In the genomic region with DNA sequence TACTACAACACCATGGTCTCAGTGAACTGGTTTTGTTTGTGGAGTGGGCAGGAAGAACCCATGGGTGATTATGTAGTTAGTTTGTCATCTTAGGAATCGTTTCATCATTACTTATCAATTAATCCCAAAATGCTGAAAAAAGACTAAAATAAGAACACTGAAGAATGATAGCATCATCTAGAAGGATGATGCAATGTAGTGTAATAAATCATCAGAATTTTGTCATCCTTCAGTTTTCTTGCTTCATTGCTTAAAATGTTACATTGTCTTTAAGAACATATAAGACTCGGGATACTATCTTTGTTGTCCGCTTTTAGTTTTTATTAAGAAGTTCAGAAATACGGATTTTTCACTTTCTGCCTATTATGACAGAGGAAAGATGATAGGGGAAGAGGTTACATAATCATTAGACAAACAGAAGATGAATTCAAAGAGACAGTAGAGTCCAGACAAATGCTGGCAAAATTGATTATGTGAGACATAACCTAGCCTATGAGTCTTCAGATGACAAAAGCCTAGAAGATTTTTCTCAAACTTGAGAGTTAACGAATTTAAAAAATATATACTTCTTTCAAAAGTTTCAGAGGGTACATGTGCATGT, we compare ENCODE assay signal across 16 cellular contexts. TPM values are rescaled to one million over a fixed set of nuclear protein-coding genes. Genes with fewer than 3 reads are reported as not detected.
DNase-seq lines count a peak whose midpoint lies in the region; ATAC-seq, FAIRE-seq and TF ChIP-seq lines count a peak whose summit lies in the region.
"Had no signal": no experiment of that assay in that cellular context is flagged by ENCODE, and none has a peak within 500 bp of the region (broad histone marks: within the 10 kb centered on the region; RNA-seq: fewer than 3 reads in every experiment).

No MANE protein-coding gene starts in this region.

- no peaks in the 10 kb centered on the region for H3K36me3 ChIP-seq in IMR-90 (ENCODE audit: control insufficient read depth, insufficient read depth, low read length)
- no peaks in the 10 kb centered on the region for H3K36me3 ChIP-seq in astrocyte (ENCODE audit: insufficient read depth, low read length)
- no peaks in the 10 kb centered on the region for H3K36me3 ChIP-seq in PC-9 (ENCODE audit: low read depth)

- H3K27ac Mint-ChIP-seq in stimulated activated naive CD8-positive, alpha-beta T cell treated with anti-CD3 and anti-CD28 coated beads, Interleukin-15, amount 100 ng/mL, for 72 hours: peak overlapping the region; percentile 80 to 81
- H3K27ac Mint-ChIP-seq in astrocyte (ENCODE audit: unreplicated experiment): peak overlapping the region; percentile 82
- H3K27ac Mint-ChIP-seq: B cell; CD4-positive, alpha-beta T cell had no signal

- peaks cover 14% of the 10 kb centered on the region for H3K9me3 ChIP-seq in IMR-90 (ENCODE audit: control insufficient read depth, insufficient read depth, low read length)
- H3K9me3 ChIP-seq in astrocyte (ENCODE audit: insufficient read depth, low read depth, low read length): no peaks in the 10 kb centered on the region
- H3K9me3 ChIP-seq in PC-9 (ENCODE audit: insufficient read depth, low read depth): no peaks in the 10 kb centered on the region; the same call in 1 of the 2 replicates

- FAIRE-seq in astrocyte (lab: Jason Lieb, UNC): no peak
- FAIRE-seq: H54 had no signal

- no peak overlapping the region for H2BK20ac ChIP-seq in IMR-90 (ENCODE audit: low read depth, low read length)

- no peaks in the 10 kb centered on the region for H3K79me1 ChIP-seq in IMR-90 (ENCODE audit: low read depth in 1 of 2, low read length in 2 of 2)

- H3K4me3 Mint-ChIP-seq in stimulated activated naive CD8-positive, alpha-beta T cell treated with anti-CD3 and anti-CD28 coated beads, Interleukin-15, amount 100 ng/mL, for 72 hours: no peak overlapping the region
- H3K4me3 Mint-ChIP-seq in astrocyte (ENCODE audit: unreplicated experiment): no peak overlapping the region
- H3K4me3 Mint-ChIP-seq: B cell; CD4-positive, alpha-beta T cell had no signal

- no peaks in the 10 kb centered on the region for H3F3A ChIP-seq in PC-9 (ENCODE audit: insufficient read depth, low read depth)

- H3K79me2 ChIP-seq in astrocyte (ENCODE audit: insufficient read depth, low read length) (no peaks in the 10 kb centered on the region), PC-9 (ENCODE audit: low read depth) (no peaks in the 10 kb centered on the region)

- H3K4me1 Mint-ChIP-seq in stimulated activated naive CD8-positive, alpha-beta T cell treated with anti-CD3 and anti-CD28 coated beads, Interleukin-15, amount 100 ng/mL, for 72 hours: no peaks in the 10 kb centered on the region
- peaks cover 3% of the 10 kb centered on the region for H3K4me1 Mint-ChIP-seq in astrocyte (ENCODE audit: low read depth, unreplicated experiment)
- H3K4me1 Mint-ChIP-seq: B cell had no signal

- no peak overlapping the region for H2AK9ac ChIP-seq in IMR-90 (replicated peaks; ENCODE audit: low read depth, low read length, poor library complexity)

- DNase-seq in stimulated activated naive CD8-positive, alpha-beta T cell treated with anti-CD3 and anti-CD28 coated beads, Interleukin-15, amount 100 ng/mL, for 72 hours: no peak
- no peak for DNase-seq in stimulated activated naive CD8-positive, alpha-beta T cell treated with anti-CD3 and anti-CD28 coated beads, Interleukin-15, Interleukin-2, amounts not matched to agents 100 U/mL and 50 U/mL, for 24 hours
- no peak for DNase-seq in IMR-90
- DNase-seq in astrocyte (ENCODE audit: low read depth): no peak
- DNase-seq in PC-9: no peak
- DNase-seq in activated effector memory CD4-positive, alpha-beta T cell treated with Interleukin-2 at 50 U/mL for 16 hours: no peak
- no peak for DNase-seq in stimulated activated CD4-positive, alpha-beta T cell treated with anti-CD3 and anti-CD28 coated beads, Interleukin-15, amount 100 ng/mL, for 24 hours
- no peak for DNase-seq in NCI-H1694 treated with DMSO at 0.1 percent for 48 hours (lab: John Stamatoyannopoulos, UW)
- DNase-seq: C1 segment of cervical spinal cord; CD4-positive, alpha-beta T cell; GF-D8; GM23248 had no signal

- in situ Hi-C loops in IMR-90 (cut with MboI; ENCODE audit: low sequenced_read_pairs): no loop called here

- TF ChIP-seq CTCF in IMR-90 (conservative IDR thresholded peaks at IDR 0.05; ENCODE audit: low read depth, low read length): no peak
- TF ChIP-seq CTCF in astrocyte (IDR thresholded peaks at IDR 0.05; ENCODE audit: insufficient read depth, low read depth, low read length): no peak
- no peak for TF ChIP-seq CTCF in PC-9 (conservative IDR thresholded peaks at IDR 0.05)

- H3K27me3 Mint-ChIP-seq in stimulated activated naive CD8-positive, alpha-beta T cell treated with anti-CD3 and anti-CD28 coated beads, Interleukin-15, amount 100 ng/mL, for 72 hours: peaks cover 31% of the 10 kb centered on the region
- H3K27me3 Mint-ChIP-seq in astrocyte (ENCODE audit: low read depth, unreplicated experiment): peaks cover 4% of the 10 kb centered on the region

- dilution Hi-C loops in IMR-90 (cut with HindIII; ENCODE audit: low sequenced_read_pairs, unreplicated experiment): no loop called here

- H2BK5ac ChIP-seq in IMR-90 (ENCODE audit: low read depth, low read length, poor library complexity, severe bottlenecking): no peak overlapping the region

- CTCF ChIA-PET in IMR-90 (lab: Yijun Ruan, JAX): no interaction called here
- CTCF ChIA-PET in PC-9 (lab: Charles Lee): no interaction called here

- no peak overlapping the region for H2BK15ac ChIP-seq in IMR-90 (ENCODE audit: low read depth, low read length)

- no peak for TF ChIP-seq POLR2A in IMR-90 (IDR thresholded peaks at IDR 0.05; ENCODE audit: low read depth, low read length)

- H4K20me1 ChIP-seq in IMR-90 (ENCODE audit: insufficient read depth, low read length) (no peaks in the 10 kb centered on the region), astrocyte (ENCODE audit: insufficient read depth, low read length) (no peaks in the 10 kb centered on the region), PC-9 (ENCODE audit: insufficient read depth) (no peaks in the 10 kb centered on the region)

- no TSS peak for BruUV-seq in IMR-90 (replicated peaks; lab: Mats Ljungman, UMichigan)
- no TSS peak for BruUV-seq in PC-9 (replicated peaks; lab: Mats Ljungman, UMichigan)

- H3K4me2 ChIP-seq in IMR-90 (ENCODE audit: low read depth, low read length) (no peak overlapping the region), astrocyte (ENCODE audit: low read length) (no peak overlapping the region), PC-9 (no peak overlapping the region)

- no peak overlapping the region for H2BK120ac ChIP-seq in IMR-90 (ENCODE audit: low read depth, low read length)

- H3K36me3 Mint-ChIP-seq in astrocyte (ENCODE audit: low read depth, unreplicated experiment): no peaks in the 10 kb centered on the region

- H3K9ac ChIP-seq in IMR-90 (ENCODE audit: low read depth, low read length) (no peak overlapping the region), astrocyte (ENCODE audit: low read length) (no peak overlapping the region)
- H3K9ac ChIP-seq: GM23248 had no signal

- no peak overlapping the region for H3K23ac ChIP-seq in IMR-90 (ENCODE audit: low read depth, low read length)

- H3K27ac ChIP-seq in IMR-90 (ENCODE audit: insufficient read depth, low read length) (no peak overlapping the region), astrocyte (ENCODE audit: low read depth, low read length) (no peak overlapping the region), PC-9 (no peak overlapping the region)
- H3K27ac ChIP-seq: GM23248 had no signal

- no peaks in the 10 kb centered on the region for H3K9me1 ChIP-seq in IMR-90 (ENCODE audit: insufficient read depth, low read length)

- no peak overlapping the region for H3K4me3 ChIP-seq in IMR-90 (ENCODE audit: insufficient read depth, low read depth, low read length)
- H3K4me3 ChIP-seq in astrocyte (ENCODE audit: insufficient read depth, low read depth, low read length): no peak overlapping the region
- H3K4me3 ChIP-seq in PC-9: no peak overlapping the region
- H3K4me3 ChIP-seq: GM23248 had no signal

- WGBS in IMR-90 (ENCODE audit: extremely low coverage in 2 of 2, insufficient read length in 1 of 2), 2 experiments: no CpG with 5 or more reads among the region's 5 CpGs

- no peak overlapping the region for H3K4ac ChIP-seq in IMR-90 (ENCODE audit: low read depth, low read length)

- H4K91ac ChIP-seq in IMR-90 (ENCODE audit: insufficient read depth, low read depth, low read length): no peak overlapping the region

- H3K18ac ChIP-seq in IMR-90 (ENCODE audit: low read depth, low read length): no peak overlapping the region

- POLR2A ChIA-PET in IMR-90 (lab: Charles Lee; ENCODE audit: unreplicated experiment): no interaction called here
- POLR2A ChIA-PET in PC-9 (lab: Charles Lee; ENCODE audit: unreplicated experiment): no interaction called here

- no peak overlapping the region for H2AK5ac ChIP-seq in IMR-90 (ENCODE audit: low read depth, low read length)

- no peaks in the 10 kb centered on the region; the same call in 1 of the 2 replicates for H3K9me2 ChIP-seq in PC-9 (ENCODE audit: insufficient read depth)

- H3K27me3 ChIP-seq in IMR-90 (ENCODE audit: control insufficient read depth, insufficient read depth, low read length) (peaks cover 7% of the 10 kb centered on the region), astrocyte (ENCODE audit: insufficient read depth, low read length) (no peaks in the 10 kb centered on the region), PC-9 (ENCODE audit: insufficient read depth, low read depth) (peaks cover 29% of the 10 kb centered on the region; the same call in 1 of the 2 replicates)

- no peak for TF ChIP-seq RAD21 in IMR-90 (IDR thresholded peaks at IDR 0.05; ENCODE audit: low read length)

- ATAC-seq in stimulated activated naive CD8-positive, alpha-beta T cell treated with anti-CD3 and anti-CD28 coated beads, Interleukin-15, amount 100 ng/mL, for 72 hours: no peak
- ATAC-seq in stimulated activated naive CD8-positive, alpha-beta T cell treated with anti-CD3 and anti-CD28 coated beads, Interleukin-15, Interleukin-2, amounts not matched to agents 100 U/mL and 50 U/mL, for 24 hours: no peak
- ATAC-seq in IMR-90 (ENCODE audit: low read depth): no peak
- ATAC-seq: HCT116 had no signal

- H3K4me1 ChIP-seq in IMR-90 (ENCODE audit: control insufficient read depth, insufficient read depth, low read length) (no peaks in the 10 kb centered on the region), astrocyte (ENCODE audit: insufficient read depth, low read length) (no peaks in the 10 kb centered on the region), PC-9 (replicated peaks; ENCODE audit: insufficient read depth) (no peaks in the 10 kb centered on the region)

- no peak overlapping the region for H4K8ac ChIP-seq in IMR-90 (ENCODE audit: low read depth in 2 of 2, low read length in 2 of 2)

- H3K9me3 Mint-ChIP-seq in stimulated activated naive CD8-positive, alpha-beta T cell treated with anti-CD3 and anti-CD28 coated beads, Interleukin-15, amount 100 ng/mL, for 72 hours: peaks cover 13 to 27% of the 10 kb centered on the region in 2 donors
- H3K9me3 Mint-ChIP-seq in astrocyte (ENCODE audit: unreplicated experiment): peaks cover 24% of the 10 kb centered on the region

- H3K14ac ChIP-seq in IMR-90 (replicated peaks; ENCODE audit: low read depth, low read length): no peak overlapping the region

- intact Hi-C loops in IMR-90 (cut with micrococcal nuclease): no loop called here
- intact Hi-C loops in PC-9 (cut with micrococcal nuclease; ENCODE audit: unreplicated experiment): loop anchor here (10.0 kb wide), 1 partner anchor 156 kb away; no protein-coding TSS in a partner anchor

- H4K5ac ChIP-seq in IMR-90 (ENCODE audit: low read depth, low read length): no peak overlapping the region

- no peak overlapping the region for H3K56ac ChIP-seq in IMR-90 (ENCODE audit: extremely low read depth, insufficient read depth, low read length)

- no peak overlapping the region for H2AFZ ChIP-seq in IMR-90 (replicated peaks; ENCODE audit: low read length, poor library complexity)
- H2AFZ ChIP-seq in astrocyte (ENCODE audit: low read depth, low read length): no peak overlapping the region
- H2AFZ ChIP-seq in PC-9: no peak overlapping the region
- H2AFZ ChIP-seq: GM23248 had no signal

RNA-seq across cellular contexts. Expression of a gene that starts 10.8 kb away (rescaled TPM):
- 0.90 and 1.1 TPM in 2 replicates for total RNA-seq in IMR-90 (2012; rRNA removed)
- 3.2 and 4.1 TPM in 2 replicates for polyA plus RNA-seq in IMR-90 (2012; rRNA removed)
- polyA plus RNA-seq in IMR-90 (2012; cell fraction: cytosol; rRNA removed): 7.7 and 8.9 TPM in 2 replicates
- 4.5 and 4.7 TPM in 2 replicates for polyA plus RNA-seq in IMR-90 (2012; cell fraction: nucleus; rRNA removed; ENCODE audit: low replicate concordance)
- total RNA-seq in astrocyte: 0.16 and 0.36 TPM in 2 replicates
- total RNA-seq in PC-9 (2021): not detected in 2 replicates
- total RNA-seq: A172; CD4-positive, alpha-beta T cell had no signal
